In the genomic region with DNA sequence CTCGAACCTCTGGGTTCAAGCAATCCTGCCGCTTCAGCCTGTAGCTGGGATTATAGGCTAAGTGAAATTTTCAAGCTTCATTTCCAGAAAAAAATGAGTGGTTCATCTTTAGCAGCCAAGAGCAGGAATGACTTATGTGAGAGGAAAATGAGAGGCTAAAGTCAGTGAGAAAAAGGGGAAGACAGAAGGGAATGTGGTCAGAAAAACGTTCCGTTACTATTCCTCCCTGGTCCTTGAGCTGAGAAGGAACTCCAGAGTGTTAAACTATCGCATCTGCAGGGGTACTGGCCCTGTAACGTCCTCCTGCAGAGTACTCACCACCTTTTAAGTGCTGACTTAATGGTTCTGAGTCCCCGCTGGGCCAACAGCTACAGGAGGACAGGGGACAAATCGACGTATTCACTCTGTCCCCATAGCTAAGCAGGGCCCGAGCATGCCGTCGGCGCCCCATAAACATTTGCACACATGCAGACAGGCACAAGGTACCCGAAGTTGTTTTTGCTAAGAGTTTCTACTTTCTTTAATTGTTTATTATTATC, we compare ENCODE assay signal across 2 cellular contexts.
TF ChIP-seq lines count a peak whose summit lies in the region.

No MANE protein-coding gene starts in this region.

TF ChIP-seq in GM23338, 12 proteins besides CTCF, POLR2A, EP300 and RAD21 (continues in another document):
- no peak for TF ChIP-seq JUNB (IDR thresholded peaks at IDR 0.05; ENCODE audit: unreplicated experiment)
- no peak for TF ChIP-seq POLR2AphosphoS5 (IDR thresholded peaks at IDR 0.05; ENCODE audit: low read depth)
- TF ChIP-seq EZH2 (IDR thresholded peaks at IDR 0.05; ENCODE audit: low read depth, unreplicated experiment): no peak
- TF ChIP-seq NANOG (IDR thresholded peaks at IDR 0.05; ENCODE audit: borderline replicate concordance): no peak
- no peak for TF ChIP-seq EZH2phosphoT487 (IDR thresholded peaks at IDR 0.05; ENCODE audit: unreplicated experiment)
- TF ChIP-seq, protein P1, sequence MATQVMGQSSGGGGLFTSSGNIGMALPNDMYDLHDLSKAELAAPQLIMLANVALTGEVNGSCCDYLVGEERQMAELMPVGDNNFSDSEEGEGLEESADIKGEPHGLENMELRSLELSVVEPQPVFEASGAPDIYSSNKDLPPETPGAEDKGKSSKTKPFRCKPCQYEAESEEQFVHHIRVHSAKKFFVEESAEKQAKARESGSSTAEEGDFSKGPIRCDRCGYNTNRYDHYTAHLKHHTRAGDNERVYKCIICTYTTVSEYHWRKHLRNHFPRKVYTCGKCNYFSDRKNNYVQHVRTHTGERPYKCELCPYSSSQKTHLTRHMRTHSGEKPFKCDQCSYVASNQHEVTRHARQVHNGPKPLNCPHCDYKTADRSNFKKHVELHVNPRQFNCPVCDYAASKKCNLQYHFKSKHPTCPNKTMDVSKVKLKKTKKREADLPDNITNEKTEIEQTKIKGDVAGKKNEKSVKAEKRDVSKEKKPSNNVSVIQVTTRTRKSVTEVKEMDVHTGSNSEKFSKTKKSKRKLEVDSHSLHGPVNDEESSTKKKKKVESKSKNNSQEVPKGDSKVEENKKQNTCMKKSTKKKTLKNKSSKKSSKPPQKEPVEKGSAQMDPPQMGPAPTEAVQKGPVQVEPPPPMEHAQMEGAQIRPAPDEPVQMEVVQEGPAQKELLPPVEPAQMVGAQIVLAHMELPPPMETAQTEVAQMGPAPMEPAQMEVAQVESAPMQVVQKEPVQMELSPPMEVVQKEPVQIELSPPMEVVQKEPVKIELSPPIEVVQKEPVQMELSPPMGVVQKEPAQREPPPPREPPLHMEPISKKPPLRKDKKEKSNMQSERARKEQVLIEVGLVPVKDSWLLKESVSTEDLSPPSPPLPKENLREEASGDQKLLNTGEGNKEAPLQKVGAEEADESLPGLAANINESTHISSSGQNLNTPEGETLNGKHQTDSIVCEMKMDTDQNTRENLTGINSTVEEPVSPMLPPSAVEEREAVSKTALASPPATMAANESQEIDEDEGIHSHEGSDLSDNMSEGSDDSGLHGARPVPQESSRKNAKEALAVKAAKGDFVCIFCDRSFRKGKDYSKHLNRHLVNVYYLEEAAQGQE (IDR thresholded peaks at IDR 0.05; ENCODE audit: unreplicated experiment): no peak
- TF ChIP-seq, protein P2, sequence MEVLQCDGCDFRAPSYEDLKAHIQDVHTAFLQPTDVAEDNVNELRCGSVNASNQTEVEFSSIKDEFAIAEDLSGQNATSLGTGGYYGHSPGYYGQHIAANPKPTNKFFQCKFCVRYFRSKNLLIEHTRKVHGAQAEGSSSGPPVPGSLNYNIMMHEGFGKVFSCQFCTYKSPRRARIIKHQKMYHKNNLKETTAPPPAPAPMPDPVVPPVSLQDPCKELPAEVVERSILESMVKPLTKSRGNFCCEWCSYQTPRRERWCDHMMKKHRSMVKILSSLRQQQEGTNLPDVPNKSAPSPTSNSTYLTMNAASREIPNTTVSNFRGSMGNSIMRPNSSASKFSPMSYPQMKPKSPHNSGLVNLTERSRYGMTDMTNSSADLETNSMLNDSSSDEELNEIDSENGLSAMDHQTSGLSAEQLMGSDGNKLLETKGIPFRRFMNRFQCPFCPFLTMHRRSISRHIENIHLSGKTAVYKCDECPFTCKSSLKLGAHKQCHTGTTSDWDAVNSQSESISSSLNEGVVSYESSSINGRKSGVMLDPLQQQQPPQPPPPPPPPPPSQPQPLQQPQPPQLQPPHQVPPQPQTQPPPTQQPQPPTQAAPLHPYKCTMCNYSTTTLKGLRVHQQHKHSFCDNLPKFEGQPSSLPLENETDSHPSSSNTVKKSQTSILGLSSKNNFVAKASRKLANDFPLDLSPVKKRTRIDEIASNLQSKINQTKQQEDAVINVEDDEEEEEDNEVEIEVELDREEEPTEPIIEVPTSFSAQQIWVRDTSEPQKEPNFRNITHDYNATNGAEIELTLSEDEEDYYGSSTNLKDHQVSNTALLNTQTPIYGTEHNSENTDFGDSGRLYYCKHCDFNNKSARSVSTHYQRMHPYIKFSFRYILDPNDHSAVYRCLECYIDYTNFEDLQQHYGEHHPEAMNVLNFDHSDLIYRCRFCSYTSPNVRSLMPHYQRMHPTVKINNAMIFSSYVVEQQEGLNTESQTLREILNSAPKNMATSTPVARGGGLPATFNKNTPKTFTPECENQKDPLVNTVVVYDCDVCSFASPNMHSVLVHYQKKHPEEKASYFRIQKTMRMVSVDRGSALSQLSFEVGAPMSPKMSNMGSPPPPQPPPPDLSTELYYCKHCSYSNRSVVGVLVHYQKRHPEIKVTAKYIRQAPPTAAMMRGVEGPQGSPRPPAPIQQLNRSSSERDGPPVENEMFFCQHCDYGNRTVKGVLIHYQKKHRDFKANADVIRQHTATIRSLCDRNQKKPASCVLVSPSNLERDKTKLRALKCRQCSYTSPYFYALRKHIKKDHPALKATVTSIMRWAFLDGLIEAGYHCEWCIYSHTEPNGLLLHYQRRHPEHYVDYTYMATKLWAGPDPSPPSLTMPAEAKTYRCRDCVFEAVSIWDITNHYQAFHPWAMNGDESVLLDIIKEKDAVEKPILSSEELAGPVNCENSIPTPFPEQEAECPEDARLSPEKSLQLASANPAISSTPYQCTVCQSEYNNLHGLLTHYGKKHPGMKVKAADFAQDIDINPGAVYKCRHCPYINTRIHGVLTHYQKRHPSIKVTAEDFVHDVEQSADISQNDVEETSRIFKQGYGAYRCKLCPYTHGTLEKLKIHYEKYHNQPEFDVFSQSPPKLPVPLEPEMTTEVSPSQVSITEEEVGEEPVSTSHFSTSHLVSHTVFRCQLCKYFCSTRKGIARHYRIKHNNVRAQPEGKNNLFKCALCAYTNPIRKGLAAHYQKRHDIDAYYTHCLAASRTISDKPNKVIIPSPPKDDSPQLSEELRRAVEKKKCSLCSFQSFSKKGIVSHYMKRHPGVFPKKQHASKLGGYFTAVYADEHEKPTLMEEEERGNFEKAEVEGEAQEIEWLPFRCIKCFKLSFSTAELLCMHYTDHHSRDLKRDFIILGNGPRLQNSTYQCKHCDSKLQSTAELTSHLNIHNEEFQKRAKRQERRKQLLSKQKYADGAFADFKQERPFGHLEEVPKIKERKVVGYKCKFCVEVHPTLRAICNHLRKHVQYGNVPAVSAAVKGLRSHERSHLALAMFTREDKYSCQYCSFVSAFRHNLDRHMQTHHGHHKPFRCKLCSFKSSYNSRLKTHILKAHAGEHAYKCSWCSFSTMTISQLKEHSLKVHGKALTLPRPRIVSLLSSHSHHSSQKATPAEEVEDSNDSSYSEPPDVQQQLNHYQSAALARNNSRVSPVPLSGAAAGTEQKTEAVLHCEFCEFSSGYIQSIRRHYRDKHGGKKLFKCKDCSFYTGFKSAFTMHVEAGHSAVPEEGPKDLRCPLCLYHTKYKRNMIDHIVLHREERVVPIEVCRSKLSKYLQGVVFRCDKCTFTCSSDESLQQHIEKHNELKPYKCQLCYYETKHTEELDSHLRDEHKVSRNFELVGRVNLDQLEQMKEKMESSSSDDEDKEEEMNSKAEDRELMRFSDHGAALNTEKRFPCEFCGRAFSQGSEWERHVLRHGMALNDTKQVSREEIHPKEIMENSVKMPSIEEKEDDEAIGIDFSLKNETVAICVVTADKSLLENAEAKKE (CRISPR knock-in tag; IDR thresholded peaks at IDR 0.05): no peak
- TF ChIP-seq, protein P3, sequence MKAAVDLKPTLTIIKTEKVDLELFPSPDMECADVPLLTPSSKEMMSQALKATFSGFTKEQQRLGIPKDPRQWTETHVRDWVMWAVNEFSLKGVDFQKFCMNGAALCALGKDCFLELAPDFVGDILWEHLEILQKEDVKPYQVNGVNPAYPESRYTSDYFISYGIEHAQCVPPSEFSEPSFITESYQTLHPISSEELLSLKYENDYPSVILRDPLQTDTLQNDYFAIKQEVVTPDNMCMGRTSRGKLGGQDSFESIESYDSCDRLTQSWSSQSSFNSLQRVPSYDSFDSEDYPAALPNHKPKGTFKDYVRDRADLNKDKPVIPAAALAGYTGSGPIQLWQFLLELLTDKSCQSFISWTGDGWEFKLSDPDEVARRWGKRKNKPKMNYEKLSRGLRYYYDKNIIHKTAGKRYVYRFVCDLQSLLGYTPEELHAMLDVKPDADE (IDR thresholded peaks at IDR 0.05): no peak
- TF ChIP-seq ZNF331 (CRISPR knock-in tag; IDR thresholded peaks at IDR 0.05; ENCODE audit: low read depth): no peak

TF ChIP-seq in H1, 55 proteins besides CTCF, POLR2A, EP300 and RAD21 (continues in another document):
- TF ChIP-seq, protein P4, sequence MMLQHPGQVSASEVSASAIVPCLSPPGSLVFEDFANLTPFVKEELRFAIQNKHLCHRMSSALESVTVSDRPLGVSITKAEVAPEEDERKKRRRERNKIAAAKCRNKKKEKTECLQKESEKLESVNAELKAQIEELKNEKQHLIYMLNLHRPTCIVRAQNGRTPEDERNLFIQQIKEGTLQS (IDR thresholded peaks at IDR 0.05; ENCODE audit: insufficient read depth, low read depth, low read length): no peak
- no peak for TF ChIP-seq BRCA1 (IDR thresholded peaks at IDR 0.05; ENCODE audit: low read depth, low read length)
- TF ChIP-seq, protein P5, sequence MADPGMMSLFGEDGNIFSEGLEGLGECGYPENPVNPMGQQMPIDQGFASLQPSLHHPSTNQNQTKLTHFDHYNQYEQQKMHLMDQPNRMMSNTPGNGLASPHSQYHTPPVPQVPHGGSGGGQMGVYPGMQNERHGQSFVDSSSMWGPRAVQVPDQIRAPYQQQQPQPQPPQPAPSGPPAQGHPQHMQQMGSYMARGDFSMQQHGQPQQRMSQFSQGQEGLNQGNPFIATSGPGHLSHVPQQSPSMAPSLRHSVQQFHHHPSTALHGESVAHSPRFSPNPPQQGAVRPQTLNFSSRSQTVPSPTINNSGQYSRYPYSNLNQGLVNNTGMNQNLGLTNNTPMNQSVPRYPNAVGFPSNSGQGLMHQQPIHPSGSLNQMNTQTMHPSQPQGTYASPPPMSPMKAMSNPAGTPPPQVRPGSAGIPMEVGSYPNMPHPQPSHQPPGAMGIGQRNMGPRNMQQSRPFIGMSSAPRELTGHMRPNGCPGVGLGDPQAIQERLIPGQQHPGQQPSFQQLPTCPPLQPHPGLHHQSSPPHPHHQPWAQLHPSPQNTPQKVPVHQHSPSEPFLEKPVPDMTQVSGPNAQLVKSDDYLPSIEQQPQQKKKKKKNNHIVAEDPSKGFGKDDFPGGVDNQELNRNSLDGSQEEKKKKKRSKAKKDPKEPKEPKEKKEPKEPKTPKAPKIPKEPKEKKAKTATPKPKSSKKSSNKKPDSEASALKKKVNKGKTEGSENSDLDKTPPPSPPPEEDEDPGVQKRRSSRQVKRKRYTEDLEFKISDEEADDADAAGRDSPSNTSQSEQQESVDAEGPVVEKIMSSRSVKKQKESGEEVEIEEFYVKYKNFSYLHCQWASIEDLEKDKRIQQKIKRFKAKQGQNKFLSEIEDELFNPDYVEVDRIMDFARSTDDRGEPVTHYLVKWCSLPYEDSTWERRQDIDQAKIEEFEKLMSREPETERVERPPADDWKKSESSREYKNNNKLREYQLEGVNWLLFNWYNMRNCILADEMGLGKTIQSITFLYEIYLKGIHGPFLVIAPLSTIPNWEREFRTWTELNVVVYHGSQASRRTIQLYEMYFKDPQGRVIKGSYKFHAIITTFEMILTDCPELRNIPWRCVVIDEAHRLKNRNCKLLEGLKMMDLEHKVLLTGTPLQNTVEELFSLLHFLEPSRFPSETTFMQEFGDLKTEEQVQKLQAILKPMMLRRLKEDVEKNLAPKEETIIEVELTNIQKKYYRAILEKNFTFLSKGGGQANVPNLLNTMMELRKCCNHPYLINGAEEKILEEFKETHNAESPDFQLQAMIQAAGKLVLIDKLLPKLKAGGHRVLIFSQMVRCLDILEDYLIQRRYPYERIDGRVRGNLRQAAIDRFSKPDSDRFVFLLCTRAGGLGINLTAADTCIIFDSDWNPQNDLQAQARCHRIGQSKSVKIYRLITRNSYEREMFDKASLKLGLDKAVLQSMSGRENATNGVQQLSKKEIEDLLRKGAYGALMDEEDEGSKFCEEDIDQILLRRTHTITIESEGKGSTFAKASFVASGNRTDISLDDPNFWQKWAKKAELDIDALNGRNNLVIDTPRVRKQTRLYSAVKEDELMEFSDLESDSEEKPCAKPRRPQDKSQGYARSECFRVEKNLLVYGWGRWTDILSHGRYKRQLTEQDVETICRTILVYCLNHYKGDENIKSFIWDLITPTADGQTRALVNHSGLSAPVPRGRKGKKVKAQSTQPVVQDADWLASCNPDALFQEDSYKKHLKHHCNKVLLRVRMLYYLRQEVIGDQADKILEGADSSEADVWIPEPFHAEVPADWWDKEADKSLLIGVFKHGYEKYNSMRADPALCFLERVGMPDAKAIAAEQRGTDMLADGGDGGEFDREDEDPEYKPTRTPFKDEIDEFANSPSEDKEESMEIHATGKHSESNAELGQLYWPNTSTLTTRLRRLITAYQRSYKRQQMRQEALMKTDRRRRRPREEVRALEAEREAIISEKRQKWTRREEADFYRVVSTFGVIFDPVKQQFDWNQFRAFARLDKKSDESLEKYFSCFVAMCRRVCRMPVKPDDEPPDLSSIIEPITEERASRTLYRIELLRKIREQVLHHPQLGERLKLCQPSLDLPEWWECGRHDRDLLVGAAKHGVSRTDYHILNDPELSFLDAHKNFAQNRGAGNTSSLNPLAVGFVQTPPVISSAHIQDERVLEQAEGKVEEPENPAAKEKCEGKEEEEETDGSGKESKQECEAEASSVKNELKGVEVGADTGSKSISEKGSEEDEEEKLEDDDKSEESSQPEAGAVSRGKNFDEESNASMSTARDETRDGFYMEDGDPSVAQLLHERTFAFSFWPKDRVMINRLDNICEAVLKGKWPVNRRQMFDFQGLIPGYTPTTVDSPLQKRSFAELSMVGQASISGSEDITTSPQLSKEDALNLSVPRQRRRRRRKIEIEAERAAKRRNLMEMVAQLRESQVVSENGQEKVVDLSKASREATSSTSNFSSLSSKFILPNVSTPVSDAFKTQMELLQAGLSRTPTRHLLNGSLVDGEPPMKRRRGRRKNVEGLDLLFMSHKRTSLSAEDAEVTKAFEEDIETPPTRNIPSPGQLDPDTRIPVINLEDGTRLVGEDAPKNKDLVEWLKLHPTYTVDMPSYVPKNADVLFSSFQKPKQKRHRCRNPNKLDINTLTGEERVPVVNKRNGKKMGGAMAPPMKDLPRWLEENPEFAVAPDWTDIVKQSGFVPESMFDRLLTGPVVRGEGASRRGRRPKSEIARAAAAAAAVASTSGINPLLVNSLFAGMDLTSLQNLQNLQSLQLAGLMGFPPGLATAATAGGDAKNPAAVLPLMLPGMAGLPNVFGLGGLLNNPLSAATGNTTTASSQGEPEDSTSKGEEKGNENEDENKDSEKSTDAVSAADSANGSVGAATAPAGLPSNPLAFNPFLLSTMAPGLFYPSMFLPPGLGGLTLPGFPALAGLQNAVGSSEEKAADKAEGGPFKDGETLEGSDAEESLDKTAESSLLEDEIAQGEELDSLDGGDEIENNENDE (IDR thresholded peaks at IDR 0.05; ENCODE audit: insufficient replicate concordance, low read length): no peak
- TF ChIP-seq JUND (IDR thresholded peaks at IDR 0.05; ENCODE audit: low read length): no peak
- TF ChIP-seq, protein P6, sequence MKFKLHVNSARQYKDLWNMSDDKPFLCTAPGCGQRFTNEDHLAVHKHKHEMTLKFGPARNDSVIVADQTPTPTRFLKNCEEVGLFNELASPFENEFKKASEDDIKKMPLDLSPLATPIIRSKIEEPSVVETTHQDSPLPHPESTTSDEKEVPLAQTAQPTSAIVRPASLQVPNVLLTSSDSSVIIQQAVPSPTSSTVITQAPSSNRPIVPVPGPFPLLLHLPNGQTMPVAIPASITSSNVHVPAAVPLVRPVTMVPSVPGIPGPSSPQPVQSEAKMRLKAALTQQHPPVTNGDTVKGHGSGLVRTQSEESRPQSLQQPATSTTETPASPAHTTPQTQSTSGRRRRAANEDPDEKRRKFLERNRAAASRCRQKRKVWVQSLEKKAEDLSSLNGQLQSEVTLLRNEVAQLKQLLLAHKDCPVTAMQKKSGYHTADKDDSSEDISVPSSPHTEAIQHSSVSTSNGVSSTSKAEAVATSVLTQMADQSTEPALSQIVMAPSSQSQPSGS (IDR thresholded peaks at IDR 0.05; ENCODE audit: low read length): no peak
- TF ChIP-seq GTF2F1 (IDR thresholded peaks at IDR 0.05; ENCODE audit: borderline replicate concordance, low read depth, low read length): no peak
- no peak for TF ChIP-seq TBP (IDR thresholded peaks at IDR 0.05; ENCODE audit: low read depth, low read length)
- no peak for TF ChIP-seq RFX5 (IDR thresholded peaks at IDR 0.05; ENCODE audit: borderline replicate concordance, low read depth, low read length)
- TF ChIP-seq SP1 (IDR thresholded peaks at IDR 0.05; ENCODE audit: low read depth, low read length): no peak
- no peak for TF ChIP-seq CREB1 (IDR thresholded peaks at IDR 0.05)
- no peak for TF ChIP-seq YY1 (IDR thresholded peaks at IDR 0.05; ENCODE audit: low read depth, low read length)
- no peak for TF ChIP-seq POLR2AphosphoS5 (IDR thresholded peaks at IDR 0.05; ENCODE audit: low read depth, low read length)
- TF ChIP-seq TEAD4 (IDR thresholded peaks at IDR 0.05; ENCODE audit: low read depth, low read length): no peak
- TF ChIP-seq PHF8 (conservative IDR thresholded peaks at IDR 0.05; ENCODE audit: low read depth, low read length): no peak
